Comparison of ENCODE assay signal across 26 cellular contexts in genomic region chr11:31699066-31699465, GRCh38.
"Had no signal": no experiment of that assay in that cellular context is flagged by ENCODE, and none has a peak within 500 bp of the region (broad histone marks: within the 10 kb centered on the region; RNA-seq: fewer than 3 reads in every experiment).

No MANE protein-coding gene starts in this region.

- DNase-seq: hypothalamus; immature natural killer cell; islet precursor cell; left ventricle myocardium inferior; midbrain; naive thymus-derived CD8-positive, alpha-beta T cell; nucleus accumbens; pancreas; posterior cingulate gyrus; retina; right cardiac atrium; stimulated activated CD4-positive, alpha-beta T cell treated with anti-CD3 and anti-CD28 coated beads, Interleukin-12 subunit alpha, Interleukin-12 subunit beta, amount 100 ng/mL, for 4 hours; stimulated activated CD4-positive, alpha-beta T cell treated with anti-CD3 and anti-CD28 coated beads, Interleukin-15, amount 100 ng/mL, for 24 hours; stimulated activated CD4-positive, alpha-beta T cell treated with anti-CD3 and anti-CD28 coated beads, Interleukin-2, amount 100 ng/mL, for 24 hours; stimulated activated CD4-positive, alpha-beta T cell treated with anti-CD3 and anti-CD28 coated beads, Interleukin-4, amount 100 ng/mL, for 1 hour; stimulated activated naive B cell treated with anti-CD40 and anti-IgM and Interleukin-4, amounts not matched to agents 10 μg/mL and 1 μg/mL and 100 μg/mL, for 72 hours; stimulated activated naive CD8-positive, alpha-beta T cell treated with anti-CD3 and anti-CD28 coated beads, Interleukin-15, Interleukin-2, amounts not matched to agents 100 U/mL and 50 U/mL, for 24 hours; stomach; tibial artery; trophoblast cell; upper lobe of right lung had no signal

- H3K4me3 ChIP-seq: left ventricle myocardium inferior, pancreas, prostate gland, skin epidermis, stomach, suprapubic skin, thoracic aorta, tibial artery, upper lobe of right lung had no signal

- H3K36me3 ChIP-seq: left ventricle myocardium inferior, pancreas, prostate gland, stomach, suprapubic skin, thoracic aorta, tibial artery, upper lobe of right lung had no signal

- H3K9me3 ChIP-seq: prostate gland, stomach, suprapubic skin, thoracic aorta, tibial artery, upper lobe of right lung had no signal

- H3K27me3 ChIP-seq: pancreas, stomach, suprapubic skin, tibial artery, upper lobe of right lung had no signal

- ATAC-seq: naive thymus-derived CD8-positive, alpha-beta T cell; pancreas; right cardiac atrium; sciatic nerve; stimulated activated naive B cell treated with anti-CD40 and anti-IgM and Interleukin-4, amounts not matched to agents 10 μg/mL and 1 μg/mL and 100 μg/mL, for 72 hours; stimulated activated naive CD8-positive, alpha-beta T cell treated with anti-CD3 and anti-CD28 coated beads, Interleukin-15, Interleukin-2, amounts not matched to agents 100 U/mL and 50 U/mL, for 24 hours; upper lobe of right lung had no signal

- H3K27ac ChIP-seq: left ventricle myocardium inferior, pancreas, prostate gland, skin epidermis, stomach, suprapubic skin, thoracic aorta, tibial artery, upper lobe of right lung had no signal

- H3K4me1 ChIP-seq: left ventricle myocardium inferior, pancreas, prostate gland, stomach, suprapubic skin, tibial artery, upper lobe of right lung had no signal
